Comparison of ENCODE assay signal across 1 cellular context in the genomic region with DNA sequence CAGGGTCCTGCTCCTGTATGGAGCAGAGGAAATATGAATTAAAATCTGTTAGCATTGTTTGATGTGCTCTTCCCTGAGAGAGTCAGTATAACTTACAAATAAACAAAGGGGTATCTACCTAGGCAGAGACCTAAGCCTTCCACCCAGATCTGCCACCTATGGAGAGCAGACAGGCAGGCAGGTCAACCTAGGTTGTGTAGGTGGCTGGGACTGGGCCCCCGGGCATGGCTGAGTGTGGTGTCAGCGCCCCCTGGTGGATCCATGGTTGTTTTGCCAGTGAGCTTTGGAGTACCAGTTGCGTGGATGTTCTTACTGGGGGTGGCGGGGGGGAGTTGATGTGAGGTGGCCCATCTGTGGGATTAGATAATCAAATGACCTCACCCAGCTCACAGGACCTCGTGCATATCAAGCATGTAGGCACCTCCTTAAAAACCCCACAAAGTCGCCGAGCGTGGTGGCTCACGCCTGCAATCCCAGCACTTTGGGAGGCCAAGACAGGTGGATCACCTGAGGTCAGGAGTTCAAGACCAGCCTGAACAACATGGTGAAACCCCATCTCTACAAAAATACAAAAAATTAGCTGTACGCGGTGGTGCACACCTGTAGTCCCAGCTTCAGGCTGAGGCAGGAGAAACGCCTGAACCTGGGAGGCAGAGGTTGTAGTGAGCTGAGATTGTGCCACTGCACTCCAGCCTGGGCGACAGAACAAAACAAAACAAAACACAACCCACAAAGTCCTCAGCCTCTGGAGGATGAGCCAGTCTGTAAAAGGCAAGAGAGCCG.
TF ChIP-seq lines count a peak whose summit lies in the region.

No MANE protein-coding gene starts in this region.

TF ChIP-seq in IMR-90, 13 proteins besides CTCF, POLR2A, EP300 and RAD21 (continued from another document):
- TF ChIP-seq, protein P1, sequence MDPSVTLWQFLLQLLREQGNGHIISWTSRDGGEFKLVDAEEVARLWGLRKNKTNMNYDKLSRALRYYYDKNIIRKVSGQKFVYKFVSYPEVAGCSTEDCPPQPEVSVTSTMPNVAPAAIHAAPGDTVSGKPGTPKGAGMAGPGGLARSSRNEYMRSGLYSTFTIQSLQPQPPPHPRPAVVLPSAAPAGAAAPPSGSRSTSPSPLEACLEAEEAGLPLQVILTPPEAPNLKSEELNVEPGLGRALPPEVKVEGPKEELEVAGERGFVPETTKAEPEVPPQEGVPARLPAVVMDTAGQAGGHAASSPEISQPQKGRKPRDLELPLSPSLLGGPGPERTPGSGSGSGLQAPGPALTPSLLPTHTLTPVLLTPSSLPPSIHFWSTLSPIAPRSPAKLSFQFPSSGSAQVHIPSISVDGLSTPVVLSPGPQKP (IDR thresholded peaks at IDR 0.05; ENCODE audit: borderline replicate concordance, low read depth, low read length) = no peak
- TF ChIP-seq MAFK (IDR thresholded peaks at IDR 0.05; ENCODE audit: low read depth, low read length) (no peak), SMC3 (IDR thresholded peaks at IDR 0.05; ENCODE audit: low read depth, low read length) (peak; percentile 82), NFE2L2 (IDR thresholded peaks at IDR 0.05; ENCODE audit: low read depth, low read length) (no peak), MAZ (IDR thresholded peaks at IDR 0.05; ENCODE audit: borderline replicate concordance, low read depth, low read length) (peak; percentile 69; the same call in 1 of the 2 replicates)
